ENCODE assay signal across 18 cellular contexts in the genomic region with DNA sequence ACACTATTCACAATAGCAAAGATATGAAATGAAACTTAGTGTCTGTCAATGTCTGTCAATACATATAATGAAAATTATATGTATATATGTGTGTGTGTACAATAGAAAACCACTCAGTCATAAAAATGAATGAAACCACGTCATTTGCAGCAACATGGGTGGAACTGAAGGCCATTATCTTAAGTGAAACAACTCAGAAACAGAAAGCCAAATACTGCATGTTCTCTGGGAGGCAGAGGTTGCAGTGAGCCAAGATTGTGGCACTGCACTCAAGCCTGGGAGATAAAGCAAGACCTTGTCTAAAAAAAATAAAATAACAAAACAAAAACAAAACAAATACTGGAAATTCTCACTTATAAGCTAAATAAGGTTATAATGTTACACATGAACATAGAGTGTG. TPM values are rescaled to one million over a fixed set of nuclear protein-coding genes. Genes with fewer than 3 reads are reported as not detected.
DNase-seq lines count a peak whose midpoint lies in the region; ATAC-seq and TF ChIP-seq lines count a peak whose summit lies in the region.
"Had no signal": no experiment of that assay in that cellular context is flagged by ENCODE, and none has a peak within 500 bp of the region (broad histone marks: within the 10 kb centered on the region; RNA-seq: fewer than 3 reads in every experiment).

No MANE protein-coding gene starts in this region.

- no peak overlapping the region for H3K4me3 ChIP-seq in SK-N-SH (ENCODE audit: low read depth in 2 of 2, low read length in 1 of 2)
- no peak overlapping the region for H3K4me3 ChIP-seq in fibroblast of the aortic adventitia (ENCODE audit: low read depth, low read length)
- H3K4me3 ChIP-seq in upper lobe of left lung = no peak overlapping the region
- H3K4me3 ChIP-seq: GM23248, K562 had no signal

- POLR2A ChIA-PET in SK-N-SH (lab: Yijun Ruan, JAX) = no interaction called here

- H4K20me1 ChIP-seq in SK-N-SH (ENCODE audit: insufficient read depth) = no peaks in the 10 kb centered on the region

- H3K27ac ChIP-seq in SK-N-SH (ENCODE audit: low read depth in 2 of 2, low read length in 1 of 2) (no peak overlapping the region), upper lobe of left lung (no peak overlapping the region)
- H3K27ac ChIP-seq: 22Rv1, GM23248 had no signal

- H3K79me2 ChIP-seq in SK-N-SH (ENCODE audit: insufficient read depth) = no peaks in the 10 kb centered on the region

- no peak overlapping the region for H3K9ac ChIP-seq in SK-N-SH
- H3K9ac ChIP-seq: GM23248 had no signal

- no peak overlapping the region for H3K4me2 ChIP-seq in SK-N-SH

- H3K4me1 ChIP-seq in SK-N-SH (ENCODE audit: control insufficient read depth in 1 of 2, insufficient read depth in 2 of 2, low read depth in 1 of 2, low read length in 1 of 2) (peaks cover 0 to 4% of the 10 kb centered on the region in 2 experiments; a peak in 1 of 4 replicates), upper lobe of left lung (no peaks in the 10 kb centered on the region)

- CTCF ChIA-PET in SK-N-SH (lab: Yijun Ruan, JAX) = no interaction called here

- 57% methylated on average over 1 of the region's 1 CpG for WGBS in SK-N-SH (ENCODE audit: low lambda C conversion rate)
- 51 to 58% methylated on average over 1 of the region's 1 CpG for WGBS in upper lobe of left lung, 2 donors

- TF ChIP-seq POLR2A in upper lobe of left lung (IDR thresholded peaks at IDR 0.05) = no peak

- H3F3A ChIP-seq in SK-N-SH (replicated peaks; ENCODE audit: insufficient read depth) = peaks cover 5% of the 10 kb centered on the region

- no peak for DNase-seq in SK-N-SH
- DNase-seq in fibroblast of the aortic adventitia (ENCODE audit: low read depth) = peak; percentile 40
- DNase-seq in NCI-H524 treated with DMSO at 0.1 percent for 48 hours (lab: John Stamatoyannopoulos, UW) = no peak
- no peak for DNase-seq in upper lobe of left lung
- no peak for DNase-seq in amniotic stem cell (lab: John Stamatoyannopoulos, UW)
- no peak for DNase-seq in HUDEP-2 (lab: John Stamatoyannopoulos, UW; ENCODE audit: unreplicated experiment in 76 of 76)
- DNase-seq: CD8-positive, alpha-beta T cell; COR-L47; DMS153; DMS79 treated with DMSO at 0.1 percent for 48 hours; EL; GM23248 had no signal

- TF ChIP-seq EP300 in SK-N-SH (IDR thresholded peaks at IDR 0.05; ENCODE audit: borderline replicate concordance in 1 of 2, low read depth in 1 of 2, low read length in 1 of 2) (no peak), upper lobe of left lung (IDR thresholded peaks at IDR 0.05) (no peak)

- H2AFZ ChIP-seq in SK-N-SH (ENCODE audit: low read depth) = peak overlapping the region; percentile 31; the same call in 1 of the 2 replicates
- H2AFZ ChIP-seq: GM23248 had no signal

- TF ChIP-seq RAD21 in SK-N-SH (IDR thresholded peaks at IDR 0.05; ENCODE audit: low read length) = no peak

- H3K9me3 ChIP-seq in SK-N-SH (no peaks in the 10 kb centered on the region), upper lobe of left lung (no peaks in the 10 kb centered on the region)

- H3K9me2 ChIP-seq in SK-N-SH = no peaks in the 10 kb centered on the region

- H3K27me3 ChIP-seq in SK-N-SH (ENCODE audit: insufficient read depth) (no peaks in the 10 kb centered on the region), upper lobe of left lung (no peaks in the 10 kb centered on the region)

- ATAC-seq in SK-N-SH treated with all-trans-retinoic acid at 6 μM for 48 hours (no peak), HG02885 (IDR thresholded peaks at IDR 0.05; ENCODE audit: poor library complexity, unreplicated experiment) (peak; percentile 57), upper lobe of left lung (ENCODE audit: low FRiP score in 2 of 2) (no peak)
- ATAC-seq: CD8-positive, alpha-beta T cell; HCT116; K562 had no signal

- TF ChIP-seq CTCF in SK-N-SH (IDR thresholded peaks at IDR 0.05) (no peak), fibroblast of the aortic adventitia (IDR thresholded peaks at IDR 0.05; ENCODE audit: insufficient read depth, low read length) (no peak), upper lobe of left lung (IDR thresholded peaks at IDR 0.05) (no peak)

- no peaks in the 10 kb centered on the region for H3K36me3 ChIP-seq in SK-N-SH (replicated peaks in 1 of 2; ENCODE audit: control insufficient read depth in 1 of 2, insufficient read depth in 2 of 2, low read length in 1 of 2)
- no peaks in the 10 kb centered on the region for H3K36me3 ChIP-seq in upper lobe of left lung

TF ChIP-seq in SK-N-SH, 30 proteins besides CTCF, POLR2A, EP300 and RAD21:
- no peak for TF ChIP-seq TCF12 (IDR thresholded peaks at IDR 0.05)
- no peak for TF ChIP-seq ELF1 (IDR thresholded peaks at IDR 0.05)
- no peak for TF ChIP-seq CHD2 (IDR thresholded peaks at IDR 0.05; ENCODE audit: low read length, partially characterized antibody)
- no peak for TF ChIP-seq NFIC (IDR thresholded peaks at IDR 0.05; ENCODE audit: borderline replicate concordance)
- TF ChIP-seq MEF2A (IDR thresholded peaks at IDR 0.05; ENCODE audit: borderline replicate concordance, low read depth) = no peak
- TF ChIP-seq, protein P1, sequence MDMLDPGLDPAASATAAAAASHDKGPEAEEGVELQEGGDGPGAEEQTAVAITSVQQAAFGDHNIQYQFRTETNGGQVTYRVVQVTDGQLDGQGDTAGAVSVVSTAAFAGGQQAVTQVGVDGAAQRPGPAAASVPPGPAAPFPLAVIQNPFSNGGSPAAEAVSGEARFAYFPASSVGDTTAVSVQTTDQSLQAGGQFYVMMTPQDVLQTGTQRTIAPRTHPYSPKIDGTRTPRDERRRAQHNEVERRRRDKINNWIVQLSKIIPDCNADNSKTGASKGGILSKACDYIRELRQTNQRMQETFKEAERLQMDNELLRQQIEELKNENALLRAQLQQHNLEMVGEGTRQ (IDR thresholded peaks at IDR 0.05; ENCODE audit: borderline replicate concordance, low read depth, low read length) = no peak
- TF ChIP-seq, protein P2, sequence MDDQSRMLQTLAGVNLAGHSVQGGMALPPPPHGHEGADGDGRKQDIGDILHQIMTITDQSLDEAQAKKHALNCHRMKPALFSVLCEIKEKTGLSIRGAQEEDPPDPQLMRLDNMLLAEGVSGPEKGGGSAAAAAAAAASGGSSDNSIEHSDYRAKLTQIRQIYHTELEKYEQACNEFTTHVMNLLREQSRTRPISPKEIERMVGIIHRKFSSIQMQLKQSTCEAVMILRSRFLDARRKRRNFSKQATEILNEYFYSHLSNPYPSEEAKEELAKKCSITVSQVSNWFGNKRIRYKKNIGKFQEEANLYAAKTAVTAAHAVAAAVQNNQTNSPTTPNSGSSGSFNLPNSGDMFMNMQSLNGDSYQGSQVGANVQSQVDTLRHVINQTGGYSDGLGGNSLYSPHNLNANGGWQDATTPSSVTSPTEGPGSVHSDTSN (IDR thresholded peaks at IDR 0.05) = no peak
TF ChIP-seq in SK-N-SH: peak in this region for 0.

TF ChIP-seq in SK-N-SH treated with all-trans-retinoic acid at 6 μM for 48 hours, 23 proteins besides CTCF, POLR2A, EP300 and RAD21 (continues in another document):
- TF ChIP-seq TCF4 (CRISPR knock-in tag; IDR thresholded peaks at IDR 0.05; ENCODE audit: borderline replicate concordance) = no peak
- no peak for TF ChIP-seq CSDC2 (CRISPR knock-in tag; IDR thresholded peaks at IDR 0.05)
- TF ChIP-seq ZNF70 (CRISPR knock-in tag; IDR thresholded peaks at IDR 0.05) = no peak
- no peak for TF ChIP-seq OSR1 (CRISPR knock-in tag; IDR thresholded peaks at IDR 0.05)
- no peak for TF ChIP-seq ARNTL (CRISPR knock-in tag; IDR thresholded peaks at IDR 0.05; ENCODE audit: borderline replicate concordance, low read depth)
- no peak for TF ChIP-seq TOX (CRISPR knock-in tag; IDR thresholded peaks at IDR 0.05; ENCODE audit: borderline replicate concordance)
- TF ChIP-seq, protein P3, sequence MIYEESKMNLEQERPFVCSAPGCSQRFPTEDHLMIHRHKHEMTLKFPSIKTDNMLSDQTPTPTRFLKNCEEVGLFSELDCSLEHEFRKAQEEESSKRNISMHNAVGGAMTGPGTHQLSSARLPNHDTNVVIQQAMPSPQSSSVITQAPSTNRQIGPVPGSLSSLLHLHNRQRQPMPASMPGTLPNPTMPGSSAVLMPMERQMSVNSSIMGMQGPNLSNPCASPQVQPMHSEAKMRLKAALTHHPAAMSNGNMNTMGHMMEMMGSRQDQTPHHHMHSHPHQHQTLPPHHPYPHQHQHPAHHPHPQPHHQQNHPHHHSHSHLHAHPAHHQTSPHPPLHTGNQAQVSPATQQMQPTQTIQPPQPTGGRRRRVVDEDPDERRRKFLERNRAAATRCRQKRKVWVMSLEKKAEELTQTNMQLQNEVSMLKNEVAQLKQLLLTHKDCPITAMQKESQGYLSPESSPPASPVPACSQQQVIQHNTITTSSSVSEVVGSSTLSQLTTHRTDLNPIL (CRISPR knock-in tag; IDR thresholded peaks at IDR 0.05; ENCODE audit: low read depth) = no peak
- TF ChIP-seq, protein P4, sequence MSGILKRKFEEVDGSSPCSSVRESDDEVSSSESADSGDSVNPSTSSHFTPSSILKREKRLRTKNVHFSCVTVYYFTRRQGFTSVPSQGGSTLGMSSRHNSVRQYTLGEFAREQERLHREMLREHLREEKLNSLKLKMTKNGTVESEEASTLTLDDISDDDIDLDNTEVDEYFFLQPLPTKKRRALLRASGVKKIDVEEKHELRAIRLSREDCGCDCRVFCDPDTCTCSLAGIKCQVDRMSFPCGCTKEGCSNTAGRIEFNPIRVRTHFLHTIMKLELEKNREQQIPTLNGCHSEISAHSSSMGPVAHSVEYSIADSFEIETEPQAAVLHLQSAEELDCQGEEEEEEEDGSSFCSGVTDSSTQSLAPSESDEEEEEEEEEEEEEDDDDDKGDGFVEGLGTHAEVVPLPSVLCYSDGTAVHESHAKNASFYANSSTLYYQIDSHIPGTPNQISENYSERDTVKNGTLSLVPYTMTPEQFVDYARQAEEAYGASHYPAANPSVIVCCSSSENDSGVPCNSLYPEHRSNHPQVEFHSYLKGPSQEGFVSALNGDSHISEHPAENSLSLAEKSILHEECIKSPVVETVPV (CRISPR knock-in tag; IDR thresholded peaks at IDR 0.05) = no peak
- no peak for TF ChIP-seq ZNF565 (CRISPR knock-in tag; conservative IDR thresholded peaks at IDR 0.05; ENCODE audit: low read depth)
- TF ChIP-seq ZC3H10 (CRISPR knock-in tag; IDR thresholded peaks at IDR 0.05) = no peak
- TF ChIP-seq ZFP30 (CRISPR knock-in tag; IDR thresholded peaks at IDR 0.05) = no peak

RNA-seq across cellular contexts. Expression of a gene that starts 16.7 kb away (rescaled TPM):
- 8.8 and 9.2 TPM in 2 replicates for polyA plus RNA-seq in SK-N-SH (2012; rRNA removed)
- polyA plus RNA-seq in SK-N-SH (2012; cell fraction: cytosol; rRNA removed) = 8.1 and 8.4 TPM in 2 replicates
- polyA plus RNA-seq in SK-N-SH (2012; cell fraction: nucleus; rRNA removed) = 14.7 and 20.5 TPM in 2 replicates
- 2.3 and 23.4 TPM in 2 replicates for total RNA-seq in fibroblast of the aortic adventitia (ENCODE audit: low replicate concordance)
- total RNA-seq in upper lobe of left lung = 1 to 10 TPM in 2 of 6 donors, under 1 TPM in 2, not detected in 2; 0.54 to 1.5 (median 1.1) TPM
- polyA plus RNA-seq: CD14-positive monocyte had no signal
